In genomic region chr1:45767035-45767434, GRCh38 we compare ENCODE assay signal across 20 cellular contexts. TPM values are rescaled to one million over a fixed set of nuclear protein-coding genes. Genes with fewer than 3 reads are reported as not detected.
DNase-seq lines count a peak whose midpoint lies in the region; ATAC-seq and FAIRE-seq lines count a peak whose summit lies in the region.
"Had no signal": no experiment of that assay in that cellular context is flagged by ENCODE, and none has a peak within 500 bp of the region (broad histone marks: within the 10 kb centered on the region; RNA-seq: fewer than 3 reads in every experiment).

No MANE protein-coding gene starts in this region.

- no peaks in the 10 kb centered on the region for H3K36me3 ChIP-seq in neuronal stem cell (replicated peaks in 1 of 2; ENCODE audit: control insufficient read depth in 2 of 2, insufficient read depth in 2 of 2, low read length in 2 of 2)
- H3K36me3 ChIP-seq: MG63, ovary, upper lobe of right lung had no signal

- DNase-seq in AG20443 (ENCODE audit: low spot score) (peak; percentile 52), HTR-8/SVneo (ENCODE audit: insufficient read length, low spot score) (peak; percentile 33), dermis blood vessel endothelial cell (peak; percentile 27), non-pigmented ciliary epithelial cell (ENCODE audit: low read depth) (peak; percentile 37), NCI-H1436 (lab: John Stamatoyannopoulos, UW) (no peak), amygdala (lab: John Stamatoyannopoulos, UW) (no peak), neuronal stem cell (ENCODE audit: low spot score) (no peak)
- DNase-seq in activated CD8-positive, alpha-beta T cell treated with anti-CD3 and anti-CD28 coated beads, Interleukin-2, amount 10 ng/mL, durations not matched to agents 7 days and 5 days: no peak
- DNase-seq: activated T-cell treated with anti-CD3 and anti-CD28 coated beads, Interleukin-2, amount 50 U/mL, for 4 hours; head of caudate nucleus; NCI-H2081 treated with DMSO at 0.1 percent for 48 hours; NCI-H526 treated with DMSO at 0.1 percent for 48 hours; ovary; stimulated activated CD4-positive, alpha-beta T cell treated with anti-CD3 and anti-CD28 coated beads, Interleukin-12 subunit alpha, Interleukin-12 subunit beta, amount 100 ng/mL, for 4 hours; stimulated activated naive CD4-positive, alpha-beta T cell treated with Interleukin-2 at 50 U/mL for 16 hours; upper lobe of right lung had no signal

- no peak overlapping the region for H2BK120ac ChIP-seq in neuronal stem cell (ENCODE audit: low read depth, low read length)

- H3K14ac ChIP-seq in neuronal stem cell (ENCODE audit: low read length): no peak overlapping the region

- H3K4me1 ChIP-seq in neuronal stem cell (ENCODE audit: control insufficient read depth in 2 of 2, insufficient read depth in 1 of 2, low read depth in 1 of 2, low read length in 2 of 2): no peaks in the 10 kb centered on the region
- H3K4me1 ChIP-seq: upper lobe of right lung had no signal

- no peaks in the 10 kb centered on the region for H3K4me1 Mint-ChIP-seq in activated CD8-positive, alpha-beta T cell treated with anti-CD3 and anti-CD28 coated beads, Interleukin-2, amount 10 ng/mL, durations not matched to agents 7 days and 5 days (ENCODE audit: low read depth)
- H3K4me1 Mint-ChIP-seq: central memory CD8-positive, alpha-beta T cell had no signal

- no peaks in the 10 kb centered on the region for H3K9me3 Mint-ChIP-seq in activated CD8-positive, alpha-beta T cell treated with anti-CD3 and anti-CD28 coated beads, Interleukin-2, amount 10 ng/mL, durations not matched to agents 7 days and 5 days (ENCODE audit: insufficient read depth)
- H3K9me3 Mint-ChIP-seq: activated T-cell treated with anti-CD3 and anti-CD28 coated beads, Interleukin-2, amount 50 U/mL, for 4 hours; central memory CD8-positive, alpha-beta T cell had no signal

- H3K9ac ChIP-seq in neuronal stem cell (ENCODE audit: low read depth, low read length, poor library complexity): no peak overlapping the region

- H2AK5ac ChIP-seq in neuronal stem cell (ENCODE audit: low read depth, low read length): no peak overlapping the region

- H3K27me3 ChIP-seq in neuronal stem cell (ENCODE audit: control insufficient read depth in 3 of 3, insufficient read depth in 3 of 3, low read depth in 1 of 3, low read length in 3 of 3): no peaks in the 10 kb centered on the region
- H3K27me3 ChIP-seq: MG63, ovary, upper lobe of right lung had no signal

- no peak overlapping the region for H2AFZ ChIP-seq in neuronal stem cell (ENCODE audit: low read length)

- no peak for FAIRE-seq in HTR-8/SVneo (lab: Jason Lieb, UNC)
- FAIRE-seq: D721Med had no signal

- H3K23ac ChIP-seq in neuronal stem cell (ENCODE audit: low read depth, low read length, poor library complexity): no peak overlapping the region

- POLR2A ChIA-PET in activated CD8-positive, alpha-beta T cell treated with anti-CD3 and anti-CD28 coated beads, Interleukin-2, amount 10 ng/mL, durations not matched to agents 7 days and 5 days (lab: Charles Lee): interaction anchor here (0.6 kb wide), 1 partner anchor 30 kb away, joined by 3 read pairs; no protein-coding TSS in a partner anchor

- no peak overlapping the region for H3K4me3 Mint-ChIP-seq in activated CD8-positive, alpha-beta T cell treated with anti-CD3 and anti-CD28 coated beads, Interleukin-2, amount 10 ng/mL, durations not matched to agents 7 days and 5 days
- H3K4me3 Mint-ChIP-seq: activated naive CD8-positive, alpha-beta T cell; activated T-cell treated with anti-CD3 and anti-CD28 coated beads, Interleukin-2, amount 50 U/mL, for 4 hours; central memory CD8-positive, alpha-beta T cell had no signal

- H3K36me3 Mint-ChIP-seq in activated CD8-positive, alpha-beta T cell treated with anti-CD3 and anti-CD28 coated beads, Interleukin-2, amount 10 ng/mL, durations not matched to agents 7 days and 5 days (ENCODE audit: low read depth): no peaks in the 10 kb centered on the region
- H3K36me3 Mint-ChIP-seq: activated naive CD8-positive, alpha-beta T cell had no signal

- peaks cover 4% of the 10 kb centered on the region for H3K27me3 Mint-ChIP-seq in activated CD8-positive, alpha-beta T cell treated with anti-CD3 and anti-CD28 coated beads, Interleukin-2, amount 10 ng/mL, durations not matched to agents 7 days and 5 days (ENCODE audit: low read depth)
- H3K27me3 Mint-ChIP-seq: activated naive CD8-positive, alpha-beta T cell had no signal

- no peak overlapping the region for H3K4ac ChIP-seq in neuronal stem cell (ENCODE audit: low read length)

- no peak overlapping the region for H3K27ac Mint-ChIP-seq in activated CD8-positive, alpha-beta T cell treated with anti-CD3 and anti-CD28 coated beads, Interleukin-2, amount 10 ng/mL, durations not matched to agents 7 days and 5 days
- H3K27ac Mint-ChIP-seq: activated naive CD8-positive, alpha-beta T cell had no signal

- ATAC-seq in activated CD8-positive, alpha-beta T cell treated with anti-CD3 and anti-CD28 coated beads, Interleukin-2, amount 10 ng/mL, durations not matched to agents 7 days and 5 days: no peak
- ATAC-seq: activated T-cell treated with anti-CD3 and anti-CD28 coated beads, Interleukin-2, amount 50 U/mL, for 4 hours; upper lobe of right lung had no signal

- no peak overlapping the region for H3K27ac ChIP-seq in neuronal stem cell (replicated peaks; ENCODE audit: low read length)
- H3K27ac ChIP-seq: ovary, upper lobe of right lung had no signal

- WGBS in neuronal stem cell (ENCODE audit: extremely low coverage in 2 of 2, insufficient read length in 2 of 2, insufficient replicate concordance in 1 of 2), 2 donors: no CpG with 5 or more reads among the region's 6 CpGs

- H3K18ac ChIP-seq in neuronal stem cell (ENCODE audit: low read length): no peak overlapping the region

- no peak overlapping the region for H2BK15ac ChIP-seq in neuronal stem cell (ENCODE audit: low read length)

- no peaks in the 10 kb centered on the region for H3K9me3 ChIP-seq in neuronal stem cell (replicated peaks in 1 of 2; ENCODE audit: control insufficient read depth in 2 of 2, insufficient read depth in 1 of 2, low read depth in 1 of 2, low read length in 2 of 2)
- H3K9me3 ChIP-seq: MG63, ovary, upper lobe of right lung had no signal

- no peak overlapping the region for H3K4me2 ChIP-seq in neuronal stem cell (ENCODE audit: insufficient read depth, low read length, poor library complexity, severe bottlenecking)

- no peak overlapping the region for H2BK12ac ChIP-seq in neuronal stem cell (ENCODE audit: low read length)

- no peak overlapping the region for H4K91ac ChIP-seq in neuronal stem cell (ENCODE audit: low read depth, low read length, poor library complexity)

- no peaks in the 10 kb centered on the region for H3K79me1 ChIP-seq in neuronal stem cell (ENCODE audit: low read depth, low read length)

- CTCF ChIA-PET in activated CD8-positive, alpha-beta T cell treated with anti-CD3 and anti-CD28 coated beads, Interleukin-2, amount 10 ng/mL, durations not matched to agents 7 days and 5 days (lab: Charles Lee): no interaction called here

- H4K8ac ChIP-seq in neuronal stem cell (ENCODE audit: low read depth, low read length): no peak overlapping the region

- no peak overlapping the region for H3K4me3 ChIP-seq in neuronal stem cell (ENCODE audit: low read length in 2 of 2)
- H3K4me3 ChIP-seq: MG63, ovary, upper lobe of right lung had no signal

- no peak overlapping the region for H2BK5ac ChIP-seq in neuronal stem cell (ENCODE audit: low read length)

RNA-seq across cellular contexts. Expression of gene IPP, which starts 16.6 kb away (rescaled TPM):
- total RNA-seq in dermis blood vessel endothelial cell: 6.6 and 8.4 TPM in 2 replicates
- polyA plus RNA-seq in neuronal stem cell (2013, experiment 1 of 2): 10.5 TPM
- 8.8 TPM for polyA plus RNA-seq in neuronal stem cell (2013, experiment 2 of 2)
- total RNA-seq in activated CD8-positive, alpha-beta T cell treated with anti-CD3 and anti-CD28 coated beads, Interleukin-2, amount 10 ng/mL, durations not matched to agents 7 days and 5 days: 10 to 100 TPM in 1 of 2 experiments, 1 to 10 TPM in 1; 9.2 to 10.4 TPM

RNA-seq across cellular contexts. Expression of gene MAST2, which starts 36.4 kb away (rescaled TPM):
- total RNA-seq in dermis blood vessel endothelial cell: 17.2 and 21.3 TPM in 2 replicates
- 18.6 TPM for polyA plus RNA-seq in neuronal stem cell (2013, experiment 1 of 2)
- 17.9 TPM for polyA plus RNA-seq in neuronal stem cell (2013, experiment 2 of 2)
- 10 to 100 TPM; 25.7 to 27.9 TPM for total RNA-seq in activated CD8-positive, alpha-beta T cell treated with anti-CD3 and anti-CD28 coated beads, Interleukin-2, amount 10 ng/mL, durations not matched to agents 7 days and 5 days

Comparison
In these comparisons a context has a peak if more than half of its experiments do, and no peak if none do; other contexts are left out.
1. DNase-seq: peak in AG20443 (single experiment), HTR-8/SVneo (single experiment), dermis blood vessel endothelial cell (single experiment) and non-pigmented ciliary epithelial cell (single experiment); none in NCI-H1436 (single experiment), amygdala (0 of 56), neuronal stem cell (single experiment) and activated CD8-positive, alpha-beta T cell treated with anti-CD3 and anti-CD28 coated beads, Interleukin-2, amount 10 ng/mL, durations not matched to agents 7 days and 5 days (single experiment).